ENCODE assay signal across 9 cellular contexts in the genomic region with DNA sequence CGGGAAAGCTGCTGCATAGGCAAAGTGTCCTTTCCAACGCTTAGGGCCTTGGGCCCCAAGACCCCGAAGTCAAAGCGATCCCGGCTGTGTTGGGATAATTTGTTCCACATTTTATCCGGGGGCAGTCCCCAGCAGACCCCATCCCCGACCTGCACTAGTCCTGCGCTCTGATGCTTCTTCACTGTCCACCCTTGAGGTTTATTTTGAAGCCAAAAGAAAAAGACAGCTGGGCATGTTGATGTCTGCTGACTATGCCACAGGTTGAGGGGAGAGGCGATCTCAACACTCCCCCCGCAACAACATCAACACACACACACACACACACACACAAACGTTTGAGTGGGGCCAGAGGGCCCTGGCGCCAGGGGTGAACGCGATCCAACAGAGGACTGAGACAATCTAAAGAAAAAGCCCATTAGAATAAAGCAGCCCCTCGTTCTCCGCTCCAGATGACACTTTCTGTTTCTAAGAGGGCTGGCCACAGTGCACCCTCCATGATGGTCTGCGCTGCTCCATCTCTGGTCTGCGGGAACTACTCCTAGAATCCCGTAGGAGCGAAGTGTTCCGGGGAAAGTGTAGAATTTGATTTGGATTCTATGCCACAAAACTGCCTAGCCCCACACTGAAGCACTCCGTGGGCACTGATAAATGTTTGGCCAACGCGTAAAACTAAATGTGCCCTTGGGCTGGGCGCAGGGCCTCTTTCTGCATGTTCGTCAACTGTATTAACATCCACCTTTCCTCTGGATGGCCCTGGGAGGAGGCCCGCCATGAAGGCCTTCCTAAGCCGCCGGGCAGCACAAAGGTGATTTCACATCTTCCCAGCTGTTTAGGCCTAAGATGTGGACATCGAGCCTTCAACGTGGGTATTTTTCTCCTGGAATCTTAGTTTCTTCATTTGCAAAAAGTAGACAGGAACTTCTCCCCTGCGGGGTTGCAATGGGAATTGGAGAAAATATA. TPM values are rescaled to one million over a fixed set of nuclear protein-coding genes. Genes with fewer than 3 reads are reported as not detected.
A peak's percentile ranks its signal among the peaks of the same experiment; 100 is the strongest.
DNase-seq lines count a peak whose midpoint lies in the region; ATAC-seq, FAIRE-seq and TF ChIP-seq lines count a peak whose summit lies in the region.
"Had no signal": no experiment of that assay in that cellular context is flagged by ENCODE, and none has a peak within 500 bp of the region (broad histone marks: within the 10 kb centered on the region; RNA-seq: fewer than 3 reads in every experiment).

No MANE protein-coding gene starts in this region.

- RAD21 ChIA-PET in GM12878 (lab: Charles Lee; ENCODE audit: unreplicated experiment), result no interaction called here

- peak overlapping the region in 11 of 12 donors; percentile 58 to 95 (median 74) for H3K4me3 ChIP-seq in heart left ventricle
- peak overlapping the region; percentile 25; the same call in 1 of the 2 replicates for H3K4me3 ChIP-seq in GM12878
- H3K4me3 ChIP-seq in mesenchymal stem cell (ENCODE audit: insufficient read depth in 1 of 2, low read depth in 1 of 2, low read length in 2 of 2), result peak overlapping the region in 1 of 2 experiments; percentile 95
- H3K4me3 ChIP-seq in upper lobe of left lung, result peak overlapping the region in 3 of 4 donors; percentile 69 to 72 (median 70)

- peak overlapping the region; percentile 20 for H4K8ac ChIP-seq in mesenchymal stem cell (ENCODE audit: low read length)

- H3K9me3 ChIP-seq in heart left ventricle (peaks cover 0 to 3% (median 0%) of the 10 kb centered on the region in 12 donors), GM12878 (replicated peaks; ENCODE audit: control insufficient read depth, insufficient read depth, low read length) (peaks cover 6% of the 10 kb centered on the region; the same call in 2 of the 3 replicates), mesenchymal stem cell (ENCODE audit: control insufficient read depth, low read length) (no peaks in the 10 kb centered on the region), upper lobe of left lung (no peaks in the 10 kb centered on the region)
- H3K9me3 ChIP-seq: prostate gland had no signal

- TF ChIP-seq EP300 in GM12878 (IDR thresholded peaks at IDR 0.05; ENCODE audit: borderline replicate concordance in 1 of 2, control insufficient read depth in 1 of 2, low read depth in 2 of 2, low read length in 2 of 2), result no peak
- no peak for TF ChIP-seq EP300 in upper lobe of left lung (IDR thresholded peaks at IDR 0.05)

- H4K91ac ChIP-seq in mesenchymal stem cell (ENCODE audit: low read length), result no peak overlapping the region

- no peak overlapping the region for H2BK5ac ChIP-seq in mesenchymal stem cell (ENCODE audit: low read depth, low read length, poor library complexity, severe bottlenecking)

- no peak overlapping the region for H3K4ac ChIP-seq in mesenchymal stem cell (ENCODE audit: low read depth in 1 of 2, low read length in 2 of 2)

- SMC1A ChIA-PET in GM12878 (lab: Charles Lee; ENCODE audit: uncharacterized antibody, unreplicated experiment), result no interaction called here

- H4K20me1 ChIP-seq in GM12878 (ENCODE audit: control insufficient read depth, insufficient read depth), result no peaks in the 10 kb centered on the region; the same call in 1 of the 2 replicates

- peaks cover 4 to 67% (median 32%) of the 10 kb centered on the region in 12 donors for H3K4me1 ChIP-seq in heart left ventricle
- H3K4me1 ChIP-seq in GM12878 (ENCODE audit: control insufficient read depth, insufficient read depth, low read length), result no peaks in the 10 kb centered on the region
- peaks cover 31% of the 10 kb centered on the region for H3K4me1 ChIP-seq in mesenchymal stem cell (ENCODE audit: control insufficient read depth, insufficient read depth, low read depth, low read length)
- peaks cover 31 to 55% (median 35%) of the 10 kb centered on the region in 4 donors for H3K4me1 ChIP-seq in upper lobe of left lung

- H2AK5ac ChIP-seq in mesenchymal stem cell (ENCODE audit: low read length, severe bottlenecking), result no peak overlapping the region

- peaks cover 0 to 20% (median 0%) of the 10 kb centered on the region in 9 donors for H3K36me3 ChIP-seq in heart left ventricle
- H3K36me3 ChIP-seq in GM12878 (ENCODE audit: control insufficient read depth in 2 of 2, insufficient read depth in 2 of 2, low read length in 1 of 2), result no peaks in the 10 kb centered on the region
- peaks cover 13 to 32% of the 10 kb centered on the region in 2 experiments for H3K36me3 ChIP-seq in mesenchymal stem cell (ENCODE audit: control insufficient read depth in 1 of 2, insufficient read depth in 2 of 2, low read depth in 1 of 2, low read length in 2 of 2)
- peaks cover 0 to 7% (median 0%) of the 10 kb centered on the region in 4 donors for H3K36me3 ChIP-seq in upper lobe of left lung
- H3K36me3 ChIP-seq: prostate gland had no signal

- TF ChIP-seq CTCF in heart left ventricle (IDR thresholded peaks at IDR 0.05) (no peak), GM12878 (IDR thresholded peaks at IDR 0.05 in 2 of 3, conservative IDR thresholded peaks at IDR 0.05 in 1 of 3; ENCODE audit: control insufficient read depth in 2 of 3, extremely low read depth in 1 of 3, insufficient read depth in 1 of 3, low read depth in 3 of 3, low read length in 3 of 3) (no peak), upper lobe of left lung (IDR thresholded peaks at IDR 0.05) (no peak)

- no peak for FAIRE-seq in GM12878 (lab: Jason Lieb, UNC)

- TSS peak; percentile 50 for BruUV-seq in GM12878 (replicated peaks; lab: Mats Ljungman, UMichigan)

- no peak overlapping the region for H3K14ac ChIP-seq in mesenchymal stem cell (ENCODE audit: low read length in 2 of 2)

- no peak overlapping the region for H2AFZ ChIP-seq in GM12878 (ENCODE audit: control insufficient read depth, low read depth, low read length)
- H2AFZ ChIP-seq in mesenchymal stem cell (ENCODE audit: low read depth, low read length), result no peak overlapping the region

- no peak overlapping the region for H3K18ac ChIP-seq in mesenchymal stem cell (ENCODE audit: low read depth in 1 of 2, low read length in 2 of 2)

- ATAC-seq in heart left ventricle (no peak), left ventricle myocardium superior (no peak), GM12878 (no peak), upper lobe of left lung (ENCODE audit: low FRiP score in 2 of 2) (no peak), HG03378 (IDR thresholded peaks at IDR 0.05; ENCODE audit: unreplicated experiment) (no peak), HG02610 (IDR thresholded peaks at IDR 0.05; ENCODE audit: unreplicated experiment) (no peak)

- H3K27ac ChIP-seq in heart left ventricle (peak overlapping the region in 11 of 12 donors; percentile 20 to 92 (median 83)), GM12878 (ENCODE audit: control insufficient read depth, insufficient read depth) (no peak overlapping the region), mesenchymal stem cell (ENCODE audit: low read length, poor library complexity, severe bottlenecking) (no peak overlapping the region), upper lobe of left lung (no peak overlapping the region)

- no peaks in the 10 kb centered on the region for H3K79me2 ChIP-seq in GM12878 (ENCODE audit: control insufficient read depth, insufficient read depth, low read length)

- H3K23ac ChIP-seq in mesenchymal stem cell (ENCODE audit: low read length in 2 of 2), result no peak overlapping the region

- no peak overlapping the region for H2BK120ac ChIP-seq in mesenchymal stem cell (ENCODE audit: low read depth, low read length)

- intact Hi-C loops in heart left ventricle (cut with DNase I), result loop anchor here in 3 of 10 donors (10.0 kb wide), 3 partner anchors 187 to 377 kb away; a partner anchor contains a TSS
- intact Hi-C loops in left ventricle myocardium superior (cut with micrococcal nuclease), result no loop called here
- intact Hi-C loops in GM12878 (cut with micrococcal nuclease; ENCODE audit: unreplicated experiment), result no loop called here

- no peak overlapping the region for H2BK12ac ChIP-seq in mesenchymal stem cell (ENCODE audit: low read length in 2 of 2)

- H3K9ac ChIP-seq in GM12878 (ENCODE audit: control insufficient read depth, insufficient read depth, low read length), result no peak overlapping the region
- peak overlapping the region; percentile 89 for H3K9ac ChIP-seq in mesenchymal stem cell (ENCODE audit: low read length)

- POLR2A ChIA-PET in GM12878 (lab: Charles Lee), result no interaction called here

- in situ Hi-C loops in GM12878 (cut with MboI), result no loop called here

- CTCF ChIA-PET in GM12878 (lab: Yijun Ruan, JAX), result no interaction called here

- H3K27me3 ChIP-seq in heart left ventricle, result peaks cover 69 to 98% (median 91%) of the 10 kb centered on the region in 9 donors
- peaks cover 25 to 30% of the 10 kb centered on the region in 2 experiments for H3K27me3 ChIP-seq in GM12878 (replicated peaks in 1 of 2; ENCODE audit: control insufficient read depth in 2 of 2, insufficient read depth in 2 of 2, low read length in 1 of 2)
- H3K27me3 ChIP-seq in mesenchymal stem cell (ENCODE audit: control insufficient read depth in 1 of 2, insufficient read depth in 1 of 2, low read length in 2 of 2), result peaks cover 19 to 87% of the 10 kb centered on the region in 2 experiments
- peaks cover 5 to 88% (median 53%) of the 10 kb centered on the region in 4 donors for H3K27me3 ChIP-seq in upper lobe of left lung

- 36 to 57% (median 50%) methylated on average over 32 of the region's 32 CpGs for WGBS in heart left ventricle, 4 donors
- 78% methylated on average over 32 of the region's 32 CpGs for whole genome bisulfite sequencing in GM12878 (ENCODE audit: insufficient coverage, insufficient replicate concordance, low lambda C conversion rate, missing lambda C conversion rate)
- WGBS in mesenchymal stem cell, result 49% methylated on average over 30 of the region's 32 CpGs
- 46 to 59% methylated on average over 31 to 32 of the region's 32 CpGs for WGBS in upper lobe of left lung, 2 donors

- TF ChIP-seq RAD21 in GM12878 (IDR thresholded peaks at IDR 0.05; ENCODE audit: insufficient read depth, low read depth, low read length), result no peak

- no peak overlapping the region for H3K4me2 ChIP-seq in GM12878 (ENCODE audit: control insufficient read depth, insufficient read depth)
- H3K4me2 ChIP-seq in mesenchymal stem cell (ENCODE audit: low read length, poor library complexity, severe bottlenecking), result no peak overlapping the region

- DNase-seq in heart left ventricle (peak in 2 of 5 donors; percentile 2 to 17), left ventricle myocardium superior (no peak), GM12878 (ENCODE audit: low read depth, low spot score) (no peak), mesenchymal stem cell (no peak), upper lobe of left lung (no peak), cerebellum (ENCODE audit: low spot score) (no peak)

- TF ChIP-seq POLR2A in heart left ventricle (IDR thresholded peaks at IDR 0.05), result no peak
- TF ChIP-seq POLR2A in GM12878 (IDR thresholded peaks at IDR 0.05; ENCODE audit: low read depth, low read length), result no peak
- no peak for TF ChIP-seq POLR2A in upper lobe of left lung (IDR thresholded peaks at IDR 0.05)

- H3K79me1 ChIP-seq in mesenchymal stem cell (replicated peaks; ENCODE audit: low read length, poor library complexity, severe bottlenecking), result peaks cover 1% of the 10 kb centered on the region

- H2BK15ac ChIP-seq in mesenchymal stem cell (ENCODE audit: low read depth, poor library complexity, severe bottlenecking), result no peak overlapping the region

RNA-seq across cellular contexts. Expression of a gene that starts 2.4 kb away (rescaled TPM):
- 1 to 10 TPM; 2.7 to 7.4 (median 4.2) TPM for total RNA-seq in heart left ventricle
- 1 to 10 TPM; 2.2 to 3.0 TPM for polyA plus RNA-seq in heart left ventricle
- 4.1 TPM for total RNA-seq in left ventricle myocardium superior
- 1.4 and 2.2 TPM in 2 replicates for total RNA-seq in GM12878 (2013; cell fraction: nucleolus; rRNA removed)
- total RNA-seq in GM12878 (2014; rRNA removed), result 0.28 TPM in 1 of 2 replicates, not detected in the other
- total RNA-seq in GM12878 (2014; rRNA removed; fragmentation: Illumina TruSeq; extraction: Trizol), result not detected in 2 replicates
- 0.18 and 0.24 TPM in 2 replicates for total RNA-seq in GM12878 (2021)
- not detected for polyA plus RNA-seq in GM12878 (2011; ENCODE audit: low read depth)
- 0.22 and 0.56 TPM in 2 replicates for polyA plus RNA-seq in GM12878 (2011; rRNA removed)
- polyA plus RNA-seq in GM12878 (2011; cell fraction: cytosol; rRNA removed), result 0.42 and 0.51 TPM in 2 replicates
- polyA plus RNA-seq in GM12878 (2011; cell fraction: nucleus; rRNA removed), result 1.2 and 1.3 TPM in 2 replicates
- polyA plus RNA-seq in GM12878 (2012), result 0.15 and 0.60 TPM in 2 replicates
- polyA plus RNA-seq in GM12878 (2014; fragmentation: Illumina TruSeq; extraction: Trizol), result 0.22 TPM in 1 of 2 replicates, not detected in the other
- under 1 TPM; 0.04 to 0.08 TPM for polyA plus RNA-seq in GM12878 (2014; fragmentation: Nextera tagmentation; extraction: Ambion mirVana)
- polyA plus RNA-seq in GM12878 (2014; rRNA removed), result 0.13 and 0.16 TPM in 2 replicates
- under 1 TPM in 1 of 2 experiments, not detected in 1; 0.12 TPM for polyA plus RNA-seq in GM12878 (2016; fragmentation: Nextera tagmentation; extraction: Ambion mirVana)
- not detected in 2 replicates for polyA minus RNA-seq in GM12878 (2011; rRNA and poly(A)+ RNA removed)
- polyA minus RNA-seq in GM12878 (2011; cell fraction: cytosol; rRNA and poly(A)+ RNA removed), result 1.0 TPM in 1 of 2 replicates, not detected in the other
- polyA minus RNA-seq in GM12878 (2011; cell fraction: nucleus; rRNA and poly(A)+ RNA removed), result 0.12 TPM in 1 of 2 replicates, not detected in the other
- polyA plus RNA-seq in mesenchymal stem cell (2013, experiment 1 of 2), result 3.9 TPM
- 4.2 TPM for polyA plus RNA-seq in mesenchymal stem cell (2013, experiment 2 of 2)
- total RNA-seq in upper lobe of left lung, result 10 to 100 TPM in 1 of 6 donors, 1 to 10 TPM in 4, not detected in 1; 1.1 to 16.8 (median 1.8) TPM
- total RNA-seq in cerebellum, result 6.7 TPM

Comparison
In these comparisons a context has a peak if more than half of its experiments do, and no peak if none do; other contexts are left out.
1. H3K27ac ChIP-seq: peak in heart left ventricle (11 of 12); none in GM12878 (single experiment), mesenchymal stem cell (single experiment) and upper lobe of left lung (0 of 4).